Comparison of ENCODE assay signal across 21 cellular contexts in the genomic region with DNA sequence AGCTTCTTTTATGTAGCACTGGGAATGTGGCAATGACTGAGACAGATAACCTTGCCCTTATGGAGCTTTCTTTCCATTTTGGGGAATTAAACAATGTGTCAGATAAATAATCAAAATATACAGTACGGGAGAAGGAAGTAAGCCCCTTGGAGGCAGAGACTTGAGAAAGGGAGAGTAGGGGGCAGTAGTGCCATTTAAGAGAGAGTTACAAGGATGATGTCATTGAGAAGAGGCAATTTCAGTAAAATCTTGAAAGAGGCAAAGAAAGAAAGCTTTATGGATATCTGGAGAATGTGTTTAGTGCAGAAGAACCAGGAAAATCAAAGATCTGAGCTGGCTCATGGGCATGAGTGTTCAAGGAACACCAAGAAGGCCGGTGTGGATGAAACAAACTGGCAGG.
"Had no signal": no experiment of that assay in that cellular context is flagged by ENCODE, and none has a peak within 500 bp of the region (broad histone marks: within the 10 kb centered on the region; RNA-seq: fewer than 3 reads in every experiment).

No MANE protein-coding gene starts in this region.

- ATAC-seq: gastrocnemius medialis; heart right ventricle; left cardiac atrium; naive thymus-derived CD4-positive, alpha-beta T cell; upper lobe of right lung had no signal

- H3K36me3 Mint-ChIP-seq: immature natural killer cell; naive thymus-derived CD4-positive, alpha-beta T cell had no signal

- H3K36me3 ChIP-seq: esophagus muscularis mucosa, gastrocnemius medialis, heart right ventricle, left ventricle myocardium inferior, sigmoid colon, suprapubic skin, thyroid gland, upper lobe of right lung, vagina had no signal

- H3K4me1 Mint-ChIP-seq: immature natural killer cell had no signal

- H3K27me3 ChIP-seq: esophagus muscularis mucosa, gastrocnemius medialis, heart right ventricle, sigmoid colon, suprapubic skin, thyroid gland, upper lobe of right lung, vagina had no signal

- H3K9me3 ChIP-seq: esophagus muscularis mucosa, gastrocnemius medialis, heart right ventricle, left ventricle myocardium inferior, sigmoid colon, suprapubic skin, thyroid gland, upper lobe of right lung, vagina had no signal

- H3K4me3 ChIP-seq: esophagus muscularis mucosa, gastrocnemius medialis, heart right ventricle, left ventricle myocardium inferior, lung, sigmoid colon, skin epidermis, suprapubic skin, thyroid gland, upper lobe of right lung, vagina had no signal

- FAIRE-seq: keratinocyte had no signal

- H3K4me3 Mint-ChIP-seq: immature natural killer cell; naive thymus-derived CD4-positive, alpha-beta T cell had no signal

- H3K9me3 Mint-ChIP-seq: immature natural killer cell had no signal

- H3K27ac ChIP-seq: epithelial cell of prostate, esophagus muscularis mucosa, gastrocnemius medialis, heart right ventricle, left ventricle myocardium inferior, sigmoid colon, skin epidermis, suprapubic skin, thyroid gland, upper lobe of right lung, vagina had no signal

- DNase-seq: effector memory CD4-positive, alpha-beta T cell; gastrocnemius medialis; heart right ventricle; immature natural killer cell; left cardiac atrium; left ventricle myocardium inferior; mesenchymal stem cell; naive thymus-derived CD4-positive, alpha-beta T cell; posterior cingulate gyrus; sigmoid colon; stimulated activated CD4-positive, alpha-beta T cell treated with anti-CD3 and anti-CD28 coated beads, Interleukin-12 subunit alpha, Interleukin-12 subunit beta, amount 100 ng/mL, for 4 hours; stimulated activated naive CD4-positive, alpha-beta T cell; thyroid gland; upper lobe of right lung had no signal

- H3K27ac Mint-ChIP-seq: immature natural killer cell; naive thymus-derived CD4-positive, alpha-beta T cell had no signal

- H3K4me1 ChIP-seq: esophagus muscularis mucosa, heart right ventricle, left ventricle myocardium inferior, sigmoid colon, suprapubic skin, thyroid gland, upper lobe of right lung, vagina had no signal
